Comparison of ENCODE assay signal across 1 cellular context in the genomic region with DNA sequence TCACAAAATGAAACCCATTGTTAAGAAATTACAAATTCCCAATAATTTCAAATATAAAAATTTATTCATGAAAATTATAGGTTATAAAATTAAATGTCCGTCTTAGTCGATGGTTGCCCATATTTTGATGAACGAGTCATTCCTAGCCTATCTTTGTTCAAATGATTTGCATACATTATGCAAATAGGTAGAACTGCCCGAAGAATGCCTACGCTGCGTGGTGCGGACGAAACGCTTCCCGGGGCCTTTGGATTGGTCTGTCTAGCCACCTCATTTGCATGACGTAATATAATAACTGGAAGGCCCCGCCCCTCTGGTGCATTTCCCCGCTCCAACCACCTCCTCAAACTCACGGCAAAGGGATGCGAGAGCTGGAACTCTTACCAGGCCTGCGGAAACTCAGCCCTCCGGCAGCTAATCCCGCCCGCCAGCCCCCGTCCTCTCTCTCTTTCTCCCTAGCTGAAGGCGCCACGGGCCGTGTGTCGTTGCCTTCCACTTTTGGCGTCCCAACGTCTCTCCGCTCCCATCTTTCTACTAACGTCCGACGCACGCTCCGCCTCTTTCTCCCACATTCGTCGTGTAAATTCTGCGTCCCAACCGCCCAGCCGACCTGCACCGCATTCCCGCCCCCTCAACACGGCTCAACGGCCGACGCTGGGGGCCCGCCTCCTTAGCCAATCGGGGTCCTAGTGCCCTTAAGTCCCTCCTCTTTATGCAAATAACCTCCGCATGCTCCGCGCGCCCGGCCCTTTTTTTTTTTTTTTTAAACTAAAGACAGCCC.
TF ChIP-seq lines count a peak whose summit lies in the region.

No MANE protein-coding gene starts in this region.

TF ChIP-seq in A549, 52 proteins besides CTCF, POLR2A, EP300 and RAD21 (continued from another document):
- TF ChIP-seq, protein P1, sequence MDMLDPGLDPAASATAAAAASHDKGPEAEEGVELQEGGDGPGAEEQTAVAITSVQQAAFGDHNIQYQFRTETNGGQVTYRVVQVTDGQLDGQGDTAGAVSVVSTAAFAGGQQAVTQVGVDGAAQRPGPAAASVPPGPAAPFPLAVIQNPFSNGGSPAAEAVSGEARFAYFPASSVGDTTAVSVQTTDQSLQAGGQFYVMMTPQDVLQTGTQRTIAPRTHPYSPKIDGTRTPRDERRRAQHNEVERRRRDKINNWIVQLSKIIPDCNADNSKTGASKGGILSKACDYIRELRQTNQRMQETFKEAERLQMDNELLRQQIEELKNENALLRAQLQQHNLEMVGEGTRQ (IDR thresholded peaks at IDR 0.05): no peak
- TF ChIP-seq GATA3 (IDR thresholded peaks at IDR 0.05; ENCODE audit: borderline replicate concordance) (no peak), JUNB (IDR thresholded peaks at IDR 0.05) (no peak), SREBF2 (IDR thresholded peaks at IDR 0.05) (no peak), RARB (CRISPR knock-in tag; IDR thresholded peaks at IDR 0.05) (no peak), MYC (IDR thresholded peaks at IDR 0.05; ENCODE audit: borderline replicate concordance, low read length) (no peak), NPAS2 (CRISPR knock-in tag; IDR thresholded peaks at IDR 0.05; ENCODE audit: borderline replicate concordance) (no peak), POLR2AphosphoS2 (conservative IDR thresholded peaks at IDR 0.05; ENCODE audit: low read length) (no peak), MAZ (IDR thresholded peaks at IDR 0.05; ENCODE audit: borderline replicate concordance, low read depth, low read length) (no peak), BHLHE40 (IDR thresholded peaks at IDR 0.05; ENCODE audit: low read depth, low read length) (no peak), CHD4 (IDR thresholded peaks at IDR 0.05; ENCODE audit: borderline replicate concordance) (no peak), HOXB13 (CRISPR knock-in tag; IDR thresholded peaks at IDR 0.05; ENCODE audit: low read depth) (no peak), RNF2 (IDR thresholded peaks at IDR 0.05; ENCODE audit: borderline replicate concordance, low read depth) (no peak), NR3C1 (IDR thresholded peaks at IDR 0.05) (no peak), SMC3 (IDR thresholded peaks at IDR 0.05) (no peak), EHMT2 (IDR thresholded peaks at IDR 0.05; ENCODE audit: low read depth) (no peak), FOXS1 (CRISPR knock-in tag; IDR thresholded peaks at IDR 0.05) (no peak), FOSB (CRISPR knock-in tag; IDR thresholded peaks at IDR 0.05) (no peak), ZNF302 (CRISPR knock-in tag; IDR thresholded peaks at IDR 0.05) (no peak), RCOR1 (IDR thresholded peaks at IDR 0.05; ENCODE audit: low read depth, low read length) (no peak), HOXA7 (CRISPR knock-in tag; IDR thresholded peaks at IDR 0.05) (no peak), NFE2L2 (conservative IDR thresholded peaks at IDR 0.05; ENCODE audit: low read length) (no peak), TFCP2L1 (CRISPR knock-in tag; IDR thresholded peaks at IDR 0.05) (no peak), TP53 (CRISPR knock-in tag; IDR thresholded peaks at IDR 0.05) (no peak), ESRRA (IDR thresholded peaks at IDR 0.05; ENCODE audit: borderline replicate concordance, low read length) (no peak), FOSL2 (IDR thresholded peaks at IDR 0.05) (no peak), FOSL2 (CRISPR knock-in tag; IDR thresholded peaks at IDR 0.05) (no peak), JUN (IDR thresholded peaks at IDR 0.05) (no peak; a peak in 1 of 5 replicates), CBX2 (IDR thresholded peaks at IDR 0.05; ENCODE audit: borderline replicate concordance, low read depth) (no peak), RFX5 (IDR thresholded peaks at IDR 0.05) (no peak), HOXB5 (CRISPR knock-in tag; IDR thresholded peaks at IDR 0.05) (no peak), ZFP36 (IDR thresholded peaks at IDR 0.05; ENCODE audit: borderline replicate concordance, partially characterized antibody) (no peak), ZSCAN20 (CRISPR knock-in tag; IDR thresholded peaks at IDR 0.05) (no peak), EHF (CRISPR knock-in tag; IDR thresholded peaks at IDR 0.05) (no peak)
- TF ChIP-seq, protein P2, sequence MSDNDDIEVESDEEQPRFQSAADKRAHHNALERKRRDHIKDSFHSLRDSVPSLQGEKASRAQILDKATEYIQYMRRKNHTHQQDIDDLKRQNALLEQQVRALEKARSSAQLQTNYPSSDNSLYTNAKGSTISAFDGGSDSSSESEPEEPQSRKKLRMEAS (IDR thresholded peaks at IDR 0.05): peak; percentile 81
- TF ChIP-seq, protein P3, sequence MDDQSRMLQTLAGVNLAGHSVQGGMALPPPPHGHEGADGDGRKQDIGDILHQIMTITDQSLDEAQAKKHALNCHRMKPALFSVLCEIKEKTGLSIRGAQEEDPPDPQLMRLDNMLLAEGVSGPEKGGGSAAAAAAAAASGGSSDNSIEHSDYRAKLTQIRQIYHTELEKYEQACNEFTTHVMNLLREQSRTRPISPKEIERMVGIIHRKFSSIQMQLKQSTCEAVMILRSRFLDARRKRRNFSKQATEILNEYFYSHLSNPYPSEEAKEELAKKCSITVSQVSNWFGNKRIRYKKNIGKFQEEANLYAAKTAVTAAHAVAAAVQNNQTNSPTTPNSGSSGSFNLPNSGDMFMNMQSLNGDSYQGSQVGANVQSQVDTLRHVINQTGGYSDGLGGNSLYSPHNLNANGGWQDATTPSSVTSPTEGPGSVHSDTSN (IDR thresholded peaks at IDR 0.05): no peak
- TF ChIP-seq, protein P4, sequence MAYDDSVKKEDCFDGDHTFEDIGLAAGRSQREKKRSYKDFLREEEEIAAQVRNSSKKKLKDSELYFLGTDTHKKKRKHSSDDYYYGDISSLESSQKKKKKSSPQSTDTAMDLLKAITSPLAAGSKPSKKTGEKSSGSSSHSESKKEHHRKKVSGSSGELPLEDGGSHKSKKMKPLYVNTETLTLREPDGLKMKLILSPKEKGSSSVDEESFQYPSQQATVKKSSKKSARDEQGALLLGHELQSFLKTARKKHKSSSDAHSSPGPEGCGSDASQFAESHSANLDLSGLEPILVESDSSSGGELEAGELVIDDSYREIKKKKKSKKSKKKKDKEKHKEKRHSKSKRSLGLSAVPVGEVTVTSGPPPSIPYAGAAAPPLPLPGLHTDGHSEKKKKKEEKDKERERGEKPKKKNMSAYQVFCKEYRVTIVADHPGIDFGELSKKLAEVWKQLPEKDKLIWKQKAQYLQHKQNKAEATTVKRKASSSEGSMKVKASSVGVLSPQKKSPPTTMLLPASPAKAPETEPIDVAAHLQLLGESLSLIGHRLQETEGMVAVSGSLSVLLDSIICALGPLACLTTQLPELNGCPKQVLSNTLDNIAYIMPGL (CRISPR knock-in tag; IDR thresholded peaks at IDR 0.05; ENCODE audit: borderline replicate concordance): no peak
- TF ChIP-seq, protein P5, sequence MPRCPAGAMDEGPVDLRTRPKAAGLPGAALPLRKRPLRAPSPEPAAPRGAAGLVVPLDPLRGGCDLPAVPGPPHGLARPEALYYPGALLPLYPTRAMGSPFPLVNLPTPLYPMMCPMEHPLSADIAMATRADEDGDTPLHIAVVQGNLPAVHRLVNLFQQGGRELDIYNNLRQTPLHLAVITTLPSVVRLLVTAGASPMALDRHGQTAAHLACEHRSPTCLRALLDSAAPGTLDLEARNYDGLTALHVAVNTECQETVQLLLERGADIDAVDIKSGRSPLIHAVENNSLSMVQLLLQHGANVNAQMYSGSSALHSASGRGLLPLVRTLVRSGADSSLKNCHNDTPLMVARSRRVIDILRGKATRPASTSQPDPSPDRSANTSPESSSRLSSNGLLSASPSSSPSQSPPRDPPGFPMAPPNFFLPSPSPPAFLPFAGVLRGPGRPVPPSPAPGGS (IDR thresholded peaks at IDR 0.05): peak; percentile 57; the same call in 1 of the 3 replicates
- TF ChIP-seq, protein P6, sequence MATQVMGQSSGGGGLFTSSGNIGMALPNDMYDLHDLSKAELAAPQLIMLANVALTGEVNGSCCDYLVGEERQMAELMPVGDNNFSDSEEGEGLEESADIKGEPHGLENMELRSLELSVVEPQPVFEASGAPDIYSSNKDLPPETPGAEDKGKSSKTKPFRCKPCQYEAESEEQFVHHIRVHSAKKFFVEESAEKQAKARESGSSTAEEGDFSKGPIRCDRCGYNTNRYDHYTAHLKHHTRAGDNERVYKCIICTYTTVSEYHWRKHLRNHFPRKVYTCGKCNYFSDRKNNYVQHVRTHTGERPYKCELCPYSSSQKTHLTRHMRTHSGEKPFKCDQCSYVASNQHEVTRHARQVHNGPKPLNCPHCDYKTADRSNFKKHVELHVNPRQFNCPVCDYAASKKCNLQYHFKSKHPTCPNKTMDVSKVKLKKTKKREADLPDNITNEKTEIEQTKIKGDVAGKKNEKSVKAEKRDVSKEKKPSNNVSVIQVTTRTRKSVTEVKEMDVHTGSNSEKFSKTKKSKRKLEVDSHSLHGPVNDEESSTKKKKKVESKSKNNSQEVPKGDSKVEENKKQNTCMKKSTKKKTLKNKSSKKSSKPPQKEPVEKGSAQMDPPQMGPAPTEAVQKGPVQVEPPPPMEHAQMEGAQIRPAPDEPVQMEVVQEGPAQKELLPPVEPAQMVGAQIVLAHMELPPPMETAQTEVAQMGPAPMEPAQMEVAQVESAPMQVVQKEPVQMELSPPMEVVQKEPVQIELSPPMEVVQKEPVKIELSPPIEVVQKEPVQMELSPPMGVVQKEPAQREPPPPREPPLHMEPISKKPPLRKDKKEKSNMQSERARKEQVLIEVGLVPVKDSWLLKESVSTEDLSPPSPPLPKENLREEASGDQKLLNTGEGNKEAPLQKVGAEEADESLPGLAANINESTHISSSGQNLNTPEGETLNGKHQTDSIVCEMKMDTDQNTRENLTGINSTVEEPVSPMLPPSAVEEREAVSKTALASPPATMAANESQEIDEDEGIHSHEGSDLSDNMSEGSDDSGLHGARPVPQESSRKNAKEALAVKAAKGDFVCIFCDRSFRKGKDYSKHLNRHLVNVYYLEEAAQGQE (IDR thresholded peaks at IDR 0.05): peak; percentile 43
- TF ChIP-seq, protein P7, sequence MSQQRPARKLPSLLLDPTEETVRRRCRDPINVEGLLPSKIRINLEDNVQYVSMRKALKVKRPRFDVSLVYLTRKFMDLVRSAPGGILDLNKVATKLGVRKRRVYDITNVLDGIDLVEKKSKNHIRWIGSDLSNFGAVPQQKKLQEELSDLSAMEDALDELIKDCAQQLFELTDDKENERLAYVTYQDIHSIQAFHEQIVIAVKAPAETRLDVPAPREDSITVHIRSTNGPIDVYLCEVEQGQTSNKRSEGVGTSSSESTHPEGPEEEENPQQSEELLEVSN (IDR thresholded peaks at IDR 0.05; ENCODE audit: borderline replicate concordance, low read depth): peak; percentile 94
- TF ChIP-seq, protein P8, sequence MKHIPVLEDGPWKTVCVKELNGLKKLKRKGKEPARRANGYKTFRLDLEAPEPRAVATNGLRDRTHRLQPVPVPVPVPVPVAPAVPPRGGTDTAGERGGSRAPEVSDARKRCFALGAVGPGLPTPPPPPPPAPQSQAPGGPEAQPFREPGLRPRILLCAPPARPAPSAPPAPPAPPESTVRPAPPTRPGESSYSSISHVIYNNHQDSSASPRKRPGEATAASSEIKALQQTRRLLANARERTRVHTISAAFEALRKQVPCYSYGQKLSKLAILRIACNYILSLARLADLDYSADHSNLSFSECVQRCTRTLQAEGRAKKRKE (CRISPR knock-in tag; IDR thresholded peaks at IDR 0.05; ENCODE audit: low read depth): no peak
